Comparison of ENCODE assay signal across 31 cellular contexts in the genomic region with DNA sequence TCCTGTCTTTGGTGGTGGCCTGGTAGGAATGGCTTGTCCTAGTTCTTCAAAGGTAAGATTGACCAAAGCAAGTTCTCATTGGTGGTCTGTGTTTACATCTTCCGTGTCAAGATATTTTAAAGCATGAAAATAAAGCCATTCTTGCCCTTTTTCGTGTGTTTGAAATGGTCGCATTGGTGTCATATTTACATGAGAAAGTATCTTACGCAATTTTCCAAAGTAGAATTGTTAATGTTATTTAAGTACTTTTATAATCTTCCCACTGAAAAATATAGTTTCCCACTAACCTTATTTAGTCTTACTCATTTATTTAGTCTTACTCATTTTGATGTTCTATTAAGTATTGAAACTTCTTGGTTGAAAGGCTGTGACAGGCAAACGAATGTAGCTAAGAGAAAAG.
"Had no signal": no experiment of that assay in that cellular context is flagged by ENCODE, and none has a peak within 500 bp of the region (broad histone marks: within the 10 kb centered on the region; RNA-seq: fewer than 3 reads in every experiment).

No MANE protein-coding gene starts in this region.

- H3K9me3 ChIP-seq: adrenal gland, body of pancreas had no signal

- H3K4me3 ChIP-seq: adrenal gland, body of pancreas had no signal

- H3K27me3 ChIP-seq: adrenal gland, body of pancreas had no signal

- H3K27ac ChIP-seq: adrenal gland, body of pancreas, WERI-Rb-1 had no signal

- FAIRE-seq: endothelial cell of umbilical vein, frontal cortex had no signal

- DNase-seq: activated B cell treated with CpG ODN at 0.5 μM for 24 hours; activated CD4-positive, alpha-beta T cell treated with anti-CD3 and anti-CD28 coated beads for 48 hours; activated CD4-positive, alpha-beta T cell treated with anti-CD3 and anti-CD28 coated beads, Interleukin-2, amount 50 U/mL, for 1 hour; activated CD4-positive, alpha-beta T cell treated with anti-CD3 and anti-CD28 coated beads, Interleukin-2, amount 50 U/mL, for 48 hours; activated CD8-positive, alpha-beta memory T cell treated with anti-CD3 and anti-CD28 coated beads, Interleukin-2, amount 10 ng/mL, durations not matched to agents 7 days and 5 days; activated CD8-positive, alpha-beta memory T cell treated with anti-CD3 and anti-CD28 coated beads, Interleukin-2, amount 50 U/mL, for 4 hours; activated CD8-positive, alpha-beta T cell treated with anti-CD3 and anti-CD28 coated beads, Interleukin-2, amount 10 ng/mL, durations not matched to agents 7 days and 5 days; activated effector memory CD4-positive, alpha-beta T cell treated with anti-CD3 and anti-CD28 coated beads, Interleukin-2, amount 50 U/mL, for 16 hours; activated naive CD4-positive, alpha-beta T cell treated with anti-CD3 and anti-CD28 coated beads for 36 hours; activated naive CD8-positive, alpha-beta T cell treated with anti-CD3 and anti-CD28 coated beads for 36 hours; activated naive CD8-positive, alpha-beta T cell treated with anti-CD3 and anti-CD28 coated beads, Interleukin-2, amount 50 U/mL, for 24 hours; activated T-cell treated with anti-CD3 and anti-CD28 coated beads, Interleukin-2, amount 50 U/mL, for 1 hour; activated T-cell treated with anti-CD3 and anti-CD28 coated beads, Interleukin-2, amount 50 U/mL, for 48 hours; adrenal gland; amygdala; aorta; body of pancreas; caudate nucleus; cortex of kidney; dermis blood vessel endothelial cell; effector CD4-positive, alpha-beta T cell; effector memory CD8-positive, alpha-beta T cell; foreskin fibroblast; head of caudate nucleus; T-helper 17 cell; T1000; WERI-Rb-1 had no signal

- ATAC-seq: activated CD4-positive, CD25-positive, alpha-beta regulatory T cell treated with anti-CD3 and anti-CD28 coated beads, Interleukin-2, amount 50 U/mL, for 24 hours; activated CD8-positive, alpha-beta memory T cell treated with anti-CD3 and anti-CD28 coated beads, Interleukin-2, amount 10 ng/mL, durations not matched to agents 7 days and 5 days; activated CD8-positive, alpha-beta T cell treated with anti-CD3 and anti-CD28 coated beads, Interleukin-2, amount 10 ng/mL, durations not matched to agents 7 days and 5 days; activated naive CD8-positive, alpha-beta T cell treated with anti-CD3 and anti-CD28 coated beads, Interleukin-2, amount 50 U/mL, for 24 hours; body of pancreas; effector memory CD8-positive, alpha-beta T cell; esophagus mucosa; T-helper 17 cell had no signal
